1 cellular context compared by ENCODE assay signal in genomic region chr20:53524589-53525311, GRCh38.
TF ChIP-seq lines count a peak whose summit lies in the region.

No MANE protein-coding gene starts in this region.

TF ChIP-seq in H1, 55 proteins besides CTCF, POLR2A, EP300 and RAD21 (continued from another document):
- TF ChIP-seq USF2 (IDR thresholded peaks at IDR 0.05; ENCODE audit: low read length) = no peak
- no peak for TF ChIP-seq TAF1 (IDR thresholded peaks at IDR 0.05; ENCODE audit: low read depth, low read length)
- TF ChIP-seq BCL11A (IDR thresholded peaks at IDR 0.05; ENCODE audit: low read depth in 2 of 2, low read length in 2 of 2) = no peak
- no peak for TF ChIP-seq HDAC6 (IDR thresholded peaks at IDR 0.05; ENCODE audit: low read depth, low read length)
